In genomic region chr15:58512522-58512921, GRCh38 we compare ENCODE assay signal across 19 cellular contexts.
"Had no signal": no experiment of that assay in that cellular context is flagged by ENCODE, and none has a peak within 500 bp of the region (broad histone marks: within the 10 kb centered on the region; RNA-seq: fewer than 3 reads in every experiment).

No MANE protein-coding gene starts in this region.

- H3K36me3 ChIP-seq: MG63 had no signal

- H3K27me3 ChIP-seq: MG63 had no signal

- H3K4me3 ChIP-seq: MG63 had no signal

- H3K9ac ChIP-seq: SK-N-SH had no signal

- DNase-seq: Karpas-422, KG1, MG63, NCI-H1092 treated with DMSO at 0.1 percent for 48 hours, NCI-H1436, NCI-H187, NCI-H2029, NCI-H2081 treated with DMSO at 0.1 percent for 48 hours, NCI-H2171, NCI-H226, NCI-H446, NCI-H510A, NCI-H69, NCI-H774, Right ventricle myocardium superior, RPMI8226, SIG-M5, SK-N-SH had no signal

- FAIRE-seq: RCC 7860 had no signal

- H3K9me3 ChIP-seq: MG63, SK-N-SH had no signal

- H3K4me2 ChIP-seq: SK-N-SH had no signal
